In the genomic region with DNA sequence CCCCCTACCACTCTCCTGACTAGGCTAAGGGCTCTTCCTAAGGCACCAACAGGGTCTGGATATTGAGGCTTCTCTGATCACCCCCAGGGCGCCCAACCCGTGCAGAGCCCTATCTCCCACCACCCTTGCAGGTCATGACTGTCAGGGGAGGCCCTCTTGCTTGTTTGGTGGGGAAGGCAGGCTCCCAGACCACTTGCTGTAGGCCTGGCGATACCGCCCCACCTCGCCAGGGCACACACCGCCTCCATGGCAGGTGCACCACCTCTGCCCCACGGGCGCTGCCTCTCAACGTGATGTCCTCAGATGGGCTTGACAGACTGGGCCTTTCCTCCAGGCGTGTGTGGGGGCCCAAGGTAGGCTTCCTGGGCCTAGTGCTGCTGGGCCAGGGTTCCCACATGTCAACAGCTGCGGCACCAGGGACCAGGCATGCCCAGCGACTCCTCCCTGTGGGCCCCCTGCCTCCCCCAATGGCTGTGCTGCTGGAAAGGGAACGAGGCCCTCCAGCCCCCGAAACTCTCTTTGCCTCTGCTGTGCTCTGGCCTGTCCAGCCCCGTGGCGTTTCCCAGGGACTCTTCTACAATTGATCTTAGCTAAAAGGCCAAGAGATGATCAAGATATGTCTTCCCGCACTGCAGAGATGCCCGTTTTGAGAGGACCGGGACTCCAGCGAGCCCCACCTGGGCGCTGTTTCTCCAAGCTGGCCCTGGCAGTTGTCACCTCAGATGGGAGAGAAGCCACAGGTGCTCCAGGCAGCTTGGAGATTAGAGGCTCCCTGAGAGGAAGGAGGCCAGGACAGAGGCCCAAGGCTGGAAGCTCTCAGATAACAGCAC, we compare ENCODE assay signal across 29 cellular contexts. TPM values are rescaled to one million over a fixed set of nuclear protein-coding genes. Genes with fewer than 3 reads are reported as not detected.
"Had no signal": no experiment of that assay in that cellular context is flagged by ENCODE, and none has a peak within 500 bp of the region (broad histone marks: within the 10 kb centered on the region; RNA-seq: fewer than 3 reads in every experiment).

No MANE protein-coding gene starts in this region.

- H3K4me3 Mint-ChIP-seq: activated CD4-positive, alpha-beta T cell treated with anti-CD3 and anti-CD28 coated beads for 36 hours; activated naive CD4-positive, alpha-beta T cell treated with anti-CD3 and anti-CD28 coated beads for 36 hours; activated naive CD8-positive, alpha-beta T cell treated with anti-CD3 and anti-CD28 coated beads, Interleukin-2, amount 10 ng/mL, durations not matched to agents 7 days and 5 days; immature natural killer cell; naive B cell; T-cell; T-helper 2 cell treated with Interferon-gamma antibody and Interleukin-4, amounts not matched to agents 5 μg/mL and 100 μg/mL, for 36 hours; type B pancreatic cell had no signal

- H3K9me3 ChIP-seq: thoracic aorta had no signal

- H3K27ac ChIP-seq: foreskin keratinocyte, hepatocyte, thoracic aorta, WERI-Rb-1 had no signal

- ATAC-seq: activated CD4-positive, alpha-beta T cell treated with anti-CD3 and anti-CD28 coated beads for 36 hours; foreskin keratinocyte; SK-N-SH treated with all-trans-retinoic acid at 6 μM for 48 hours; T-cell had no signal

- H3K4me1 ChIP-seq: foreskin keratinocyte had no signal

- H3K4me3 ChIP-seq: hepatocyte, thoracic aorta had no signal

- DNase-seq: activated CD4-positive, alpha-beta T cell treated with anti-CD3 and anti-CD28 coated beads for 36 hours; activated CD4-positive, alpha-beta T cell treated with anti-CD3 and anti-CD28 coated beads, Interleukin-2, amount 50 U/mL, for 4 hours; activated CD8-positive, alpha-beta memory T cell treated with anti-CD3 and anti-CD28 coated beads, Interleukin-2, amount 50 U/mL, for 48 hours; activated effector memory CD4-positive, alpha-beta T cell treated with Interleukin-2 at 50 U/mL for 16 hours; activated naive CD4-positive, alpha-beta T cell treated with anti-CD3 and anti-CD28 coated beads for 36 hours; activated naive CD8-positive, alpha-beta T cell treated with anti-CD3 and anti-CD28 coated beads, Interleukin-2, amount 10 ng/mL, durations not matched to agents 7 days and 5 days; activated T-cell treated with anti-CD3 and anti-CD28 coated beads, Interleukin-2, amount 50 U/mL, for 48 hours; amniotic stem cell; erythroblast; foreskin keratinocyte; immature natural killer cell; kidney glomerular epithelial cell; mesendoderm; naive B cell; retina; stimulated activated CD4-positive, alpha-beta T cell treated with anti-CD3 and anti-CD28 coated beads, Interleukin-4, amount 100 ng/mL, for 24 hours; stimulated activated naive CD4-positive, alpha-beta T cell treated with Interleukin-2 at 50 U/mL for 16 hours; T-cell; WERI-Rb-1 had no signal

- H3K4me1 Mint-ChIP-seq: activated naive CD8-positive, alpha-beta T cell treated with anti-CD3 and anti-CD28 coated beads, Interleukin-2, amount 10 ng/mL, durations not matched to agents 7 days and 5 days; immature natural killer cell; naive B cell; T-cell had no signal

- H3K9me3 Mint-ChIP-seq: activated naive CD4-positive, alpha-beta T cell treated with anti-CD3 and anti-CD28 coated beads for 36 hours; activated naive CD8-positive, alpha-beta T cell treated with anti-CD3 and anti-CD28 coated beads, Interleukin-2, amount 10 ng/mL, durations not matched to agents 7 days and 5 days; immature natural killer cell; naive B cell; T-cell; T-helper 2 cell treated with Interferon-gamma antibody and Interleukin-4, amounts not matched to agents 5 μg/mL and 100 μg/mL, for 36 hours; type B pancreatic cell had no signal

- H3K36me3 Mint-ChIP-seq: activated naive CD8-positive, alpha-beta T cell treated with anti-CD3 and anti-CD28 coated beads, Interleukin-2, amount 10 ng/mL, durations not matched to agents 7 days and 5 days; immature natural killer cell; naive B cell; T-cell; type B pancreatic cell had no signal

- H3K36me3 ChIP-seq: thoracic aorta, WERI-Rb-1 had no signal

- H3K27ac Mint-ChIP-seq: activated CD4-positive, alpha-beta T cell treated with anti-CD3 and anti-CD28 coated beads for 36 hours; activated naive CD4-positive, alpha-beta T cell treated with anti-CD3 and anti-CD28 coated beads for 36 hours; activated naive CD8-positive, alpha-beta T cell treated with anti-CD3 and anti-CD28 coated beads, Interleukin-2, amount 10 ng/mL, durations not matched to agents 7 days and 5 days; immature natural killer cell; progenitor cell of endocrine pancreas; T-cell; T-helper 2 cell treated with Interferon-gamma antibody and Interleukin-4, amounts not matched to agents 5 μg/mL and 100 μg/mL, for 36 hours; type B pancreatic cell had no signal

RNA-seq across cellular contexts. Expression of a gene that starts 7.5 kb away (rescaled TPM):
- total RNA-seq: fibroblast of lung, foreskin keratinocyte, hepatocyte, lower leg skin, mucosa of gallbladder, omental fat pad, progenitor cell of endocrine pancreas, thoracic aorta had no signal
